ENCODE assay signal across 8 cellular contexts in the genomic region with DNA sequence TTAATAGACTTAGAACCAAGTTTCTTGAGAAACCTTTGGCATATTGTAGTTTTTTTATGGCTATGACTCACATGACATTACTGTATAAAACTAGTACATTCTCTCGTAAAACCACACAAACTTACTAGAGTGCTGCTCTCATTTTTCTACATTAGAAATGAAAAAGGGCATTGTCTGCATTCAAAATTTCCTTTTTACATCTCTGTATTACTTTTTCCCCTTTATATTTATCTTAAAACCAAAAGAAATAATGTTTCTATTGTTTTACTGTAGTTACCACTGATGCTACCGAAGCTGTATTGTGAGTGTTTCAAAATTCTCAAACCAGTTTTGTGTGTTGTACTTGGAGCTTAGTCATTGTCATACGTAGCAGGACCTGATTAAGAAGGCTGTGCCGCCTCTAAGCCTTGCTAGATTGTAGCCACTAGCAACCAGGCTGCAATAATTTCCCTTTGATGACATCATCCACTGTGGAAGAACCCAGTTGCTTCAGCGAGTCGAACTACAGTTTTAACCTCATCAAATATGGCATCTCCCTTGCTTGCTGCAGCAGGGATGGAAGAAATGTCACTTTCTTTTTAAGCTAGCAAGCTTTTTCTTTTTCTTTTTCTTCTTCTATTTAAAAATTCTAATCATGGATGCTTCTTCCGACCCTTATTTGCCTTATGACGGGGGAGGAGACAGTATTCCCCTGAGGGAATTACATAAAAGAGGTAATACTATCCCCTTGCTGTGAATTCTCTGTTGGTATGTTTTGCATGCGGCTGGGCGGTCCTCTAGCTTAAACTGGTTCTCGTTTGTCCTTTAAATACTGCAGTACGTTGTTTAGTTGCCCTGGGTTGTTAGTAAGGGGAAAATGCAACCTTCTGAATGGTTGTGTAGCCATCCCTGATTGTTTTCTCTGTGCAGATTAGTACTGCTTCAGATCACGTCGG. TPM values are rescaled to one million over a fixed set of nuclear protein-coding genes. Genes with fewer than 3 reads are reported as not detected.
DNase-seq lines count a peak whose midpoint lies in the region; ATAC-seq and TF ChIP-seq lines count a peak whose summit lies in the region.

No MANE protein-coding gene starts in this region.

- H3K4me3 ChIP-seq in H7 (ENCODE audit: insufficient read depth, low read depth, low read length): peak overlapping the region; percentile 19
- peak overlapping the region; percentile 38 for H3K4me3 ChIP-seq in SJSA1
- peak overlapping the region; percentile 84 for H3K4me3 ChIP-seq in thoracic aorta

- peak; percentile 100 for ATAC-seq in omental fat pad (ENCODE audit: low FRiP score)
- ATAC-seq in thoracic aorta (ENCODE audit: insufficient number of reproducible peaks, low FRiP score, low read depth): peak; percentile 100

- TF ChIP-seq CTCF in glutamatergic neuron (IDR thresholded peaks at IDR 0.05; ENCODE audit: partially characterized antibody, unreplicated experiment): no peak
- no peak for TF ChIP-seq CTCF in omental fat pad (IDR thresholded peaks at IDR 0.05)
- TF ChIP-seq CTCF in thoracic aorta (IDR thresholded peaks at IDR 0.05): no peak

- peaks cover 6% of the 10 kb centered on the region for H3K4me1 ChIP-seq in SJSA1 (replicated peaks)
- H3K4me1 ChIP-seq in thoracic aorta (ENCODE audit: control insufficient read depth in 1 of 2, low read depth in 2 of 2): peaks cover 9 to 20% of the 10 kb centered on the region in 2 donors

- H3K27me3 Mint-ChIP-seq in activated naive CD8-positive, alpha-beta T cell treated with anti-CD3 and anti-CD28 coated beads for 36 hours: no peaks in the 10 kb centered on the region
- no peaks in the 10 kb centered on the region for H3K27me3 Mint-ChIP-seq in glutamatergic neuron (ENCODE audit: unreplicated experiment)

- H3K9me3 ChIP-seq in SJSA1 (replicated peaks): no peaks in the 10 kb centered on the region
- H3K9me3 ChIP-seq in thoracic aorta: no peaks in the 10 kb centered on the region

- peaks cover 8% of the 10 kb centered on the region for H3K36me3 Mint-ChIP-seq in activated naive CD8-positive, alpha-beta T cell treated with anti-CD3 and anti-CD28 coated beads for 36 hours
- no peaks in the 10 kb centered on the region for H3K36me3 Mint-ChIP-seq in glutamatergic neuron (ENCODE audit: unreplicated experiment)

- H3K36me3 ChIP-seq in H7 (replicated peaks; ENCODE audit: control insufficient read depth, insufficient read depth, low read length): no peaks in the 10 kb centered on the region
- no peaks in the 10 kb centered on the region for H3K36me3 ChIP-seq in SJSA1
- no peaks in the 10 kb centered on the region for H3K36me3 ChIP-seq in thoracic aorta

- H3K4me1 Mint-ChIP-seq in activated naive CD8-positive, alpha-beta T cell treated with anti-CD3 and anti-CD28 coated beads for 36 hours: peaks cover 31% of the 10 kb centered on the region
- H3K4me1 Mint-ChIP-seq in glutamatergic neuron (ENCODE audit: low read depth, unreplicated experiment): peaks cover 7% of the 10 kb centered on the region

- H3K27ac ChIP-seq in SJSA1 (peak overlapping the region; percentile 93), thoracic aorta (peak overlapping the region; percentile 16 to 80)

- peak overlapping the region; percentile 92 for H3K27ac Mint-ChIP-seq in activated naive CD8-positive, alpha-beta T cell treated with anti-CD3 and anti-CD28 coated beads for 36 hours
- peak overlapping the region; percentile 100 for H3K27ac Mint-ChIP-seq in glutamatergic neuron (ENCODE audit: unreplicated experiment)

- DNase-seq in EL (peak; percentile 96), H7 (peak; percentile 23), M059J (ENCODE audit: low read depth) (peak; percentile 97), SJSA1 (ENCODE audit: low read depth in 1 of 2, low spot score in 2 of 2) (peak; percentile 86), glutamatergic neuron (peak; percentile 40), omental fat pad (ENCODE audit: low spot score) (peak; percentile 31), thoracic aorta (ENCODE audit: low spot score) (peak; percentile 57)
- peak; percentile 74 for DNase-seq in activated naive CD8-positive, alpha-beta T cell treated with anti-CD3 and anti-CD28 coated beads for 36 hours

- no peaks in the 10 kb centered on the region for H3K9me3 Mint-ChIP-seq in activated naive CD8-positive, alpha-beta T cell treated with anti-CD3 and anti-CD28 coated beads for 36 hours
- H3K9me3 Mint-ChIP-seq in glutamatergic neuron (ENCODE audit: unreplicated experiment): peaks cover 1% of the 10 kb centered on the region

- H3K4me3 Mint-ChIP-seq in activated naive CD8-positive, alpha-beta T cell treated with anti-CD3 and anti-CD28 coated beads for 36 hours: peak overlapping the region; percentile 90
- H3K4me3 Mint-ChIP-seq in glutamatergic neuron (ENCODE audit: unreplicated experiment): peak overlapping the region; percentile 96

- no peaks in the 10 kb centered on the region for H3K27me3 ChIP-seq in H7 (ENCODE audit: control insufficient read depth, insufficient read depth, low read length)
- no peaks in the 10 kb centered on the region for H3K27me3 ChIP-seq in SJSA1 (replicated peaks)
- H3K27me3 ChIP-seq in thoracic aorta (replicated peaks; ENCODE audit: insufficient read depth): no peaks in the 10 kb centered on the region

RNA-seq across cellular contexts. Expression of a gene that starts 39.6 kb away (rescaled TPM):
- total RNA-seq in H7 (2014; rRNA removed; shearing (Covaris generic)): 15.9 and 19.6 TPM in 2 replicates
- 5.8 and 11.3 TPM in 2 replicates for total RNA-seq in M059J (2014; rRNA removed; shearing (Covaris generic))
- total RNA-seq in SJSA1 (2014; rRNA removed; shearing (Covaris generic)): 19.9 and 23.3 TPM in 2 replicates
- total RNA-seq in activated naive CD8-positive, alpha-beta T cell treated with anti-CD3 and anti-CD28 coated beads for 36 hours: 10 to 100 TPM; 18.5 to 20.8 TPM
- total RNA-seq in glutamatergic neuron (ENCODE audit: unreplicated experiment) (58.1 TPM), omental fat pad (10 to 100 TPM; 18.3 to 30.6 (median 30.1) TPM), thoracic aorta (10 to 100 TPM; 13.0 to 20.0 TPM)

RNA-seq across cellular contexts. Expression of a gene that starts 47.6 kb away (rescaled TPM):
- total RNA-seq in H7 (2014; rRNA removed; shearing (Covaris generic)): 3.3 and 4.7 TPM in 2 replicates
- total RNA-seq in M059J (2014; rRNA removed; shearing (Covaris generic)): 3.1 and 4.0 TPM in 2 replicates
- 4.4 and 6.2 TPM in 2 replicates for total RNA-seq in SJSA1 (2014; rRNA removed; shearing (Covaris generic))
- total RNA-seq in activated naive CD8-positive, alpha-beta T cell treated with anti-CD3 and anti-CD28 coated beads for 36 hours: 10 to 100 TPM; 12.1 to 13.1 TPM
- 23.2 TPM for total RNA-seq in glutamatergic neuron (ENCODE audit: unreplicated experiment)
- 10 to 100 TPM in 2 of 4 donors, 1 to 10 TPM in 2; 7.0 to 13.4 (median 9.8) TPM for total RNA-seq in omental fat pad
- 10 to 100 TPM in 1 of 2 donors, 1 to 10 TPM in 1; 8.0 to 24.0 TPM for total RNA-seq in thoracic aorta

Comparison
In these comparisons a context has a peak if more than half of its experiments do, and no peak if none do; other contexts are left out.
1. Peak in every context shown above with its lines: DNase-seq, ATAC-seq, H3K4me3 ChIP-seq and H3K27ac ChIP-seq.
2. DNase-seq: peak in every context shown above with its lines; median percentile 97 in M059J; 96 in EL; 86 in SJSA1; 74 in activated naive CD8-positive, alpha-beta T cell treated with anti-CD3 and anti-CD28 coated beads for 36 hours; 57 in thoracic aorta; 40 in glutamatergic neuron; 31 in omental fat pad; 23 in H7.
3. H3K4me3 ChIP-seq: peak in every context shown above with its lines; median percentile 84 in thoracic aorta; 38 in SJSA1; 19 in H7.